Comparison of ENCODE assay signal across 29 cellular contexts in the genomic region with DNA sequence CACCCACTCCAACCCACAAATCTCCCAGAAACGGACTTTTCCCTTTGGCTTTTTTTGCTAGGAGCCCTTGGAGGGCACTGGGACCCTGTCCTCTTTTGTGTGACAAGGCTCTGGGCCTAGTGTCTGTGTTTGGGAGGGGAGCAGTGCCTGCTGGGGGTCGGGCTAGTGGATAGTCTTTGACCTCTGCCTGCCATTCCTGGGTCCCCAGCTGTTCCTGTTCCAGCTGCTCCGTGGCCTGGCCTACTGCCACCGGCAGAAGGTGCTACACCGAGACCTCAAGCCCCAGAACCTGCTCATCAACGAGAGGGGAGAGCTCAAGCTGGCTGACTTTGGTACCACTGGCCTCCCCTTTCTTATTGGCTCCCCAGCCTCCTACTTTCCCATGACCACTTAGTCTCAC.
"Had no signal": no experiment of that assay in that cellular context is flagged by ENCODE, and none has a peak within 500 bp of the region (broad histone marks: within the 10 kb centered on the region; RNA-seq: fewer than 3 reads in every experiment).

No MANE protein-coding gene starts in this region.

- H3K9me3 Mint-ChIP-seq: effector memory CD8-positive, alpha-beta T cell; nephron; neural progenitor cell; stimulated activated effector memory CD8-positive, alpha-beta T cell treated with anti-CD3 and anti-CD28 coated beads, Interleukin-12 subunit alpha, Interleukin-12 subunit beta, amount 100 ng/mL, for 72 hours had no signal

- H3K4me1 ChIP-seq: neural progenitor cell, parathyroid adenoma, prostate gland, thyroid gland had no signal

- H3K4me3 Mint-ChIP-seq: effector memory CD8-positive, alpha-beta T cell; nephron; neural progenitor cell; stimulated activated effector memory CD8-positive, alpha-beta T cell treated with anti-CD3 and anti-CD28 coated beads, Interleukin-12 subunit alpha, Interleukin-12 subunit beta, amount 100 ng/mL, for 72 hours had no signal

- DNase-seq: cortex of kidney; effector memory CD8-positive, alpha-beta T cell; erythroblast; esophagus squamous epithelium; foreskin melanocyte; glutamatergic neuron; heart right ventricle; hippocampal formation; kidney glomerular epithelial cell; left colon; left ventricle myocardium inferior; lower lobe of right lung; stimulated activated CD4-positive, alpha-beta T cell treated with anti-CD3 and anti-CD28 coated beads, Interleukin-2, amount 100 ng/mL, for 24 hours; stimulated activated CD4-positive, alpha-beta T cell treated with anti-CD3 and anti-CD28 coated beads, Interleukin-4, amount 100 ng/mL, for 24 hours; stimulated activated naive CD4-positive, alpha-beta T cell treated with Interleukin-2 at 50 U/mL for 16 hours; stomach; thyroid gland; trophoblast cell had no signal

- H3K36me3 ChIP-seq: prostate gland had no signal

- FAIRE-seq: endometrium, islet of Langerhans, urothelium cell line had no signal

- H3K79me2 ChIP-seq: parathyroid adenoma had no signal

- ATAC-seq: effector memory CD8-positive, alpha-beta T cell; heart right ventricle; left colon; lower lobe of right lung; sciatic nerve; stimulated activated effector memory CD8-positive, alpha-beta T cell treated with anti-CD3 and anti-CD28 coated beads, Interleukin-12 subunit alpha, Interleukin-12 subunit beta, amount 100 ng/mL, for 72 hours had no signal

- H3K4me3 ChIP-seq: esophagus squamous epithelium, heart right ventricle, left ventricle myocardium inferior, lower lobe of right lung, neural progenitor cell, prostate gland, right atrium auricular region, smooth muscle cell, stomach, thyroid gland had no signal

- H3K27ac Mint-ChIP-seq: nephron; neural progenitor cell; stimulated activated effector memory CD8-positive, alpha-beta T cell treated with anti-CD3 and anti-CD28 coated beads, Interleukin-12 subunit alpha, Interleukin-12 subunit beta, amount 100 ng/mL, for 72 hours had no signal

- H3K27me3 Mint-ChIP-seq: effector memory CD8-positive, alpha-beta T cell had no signal

- H3K27me3 ChIP-seq: esophagus squamous epithelium, neural progenitor cell, right atrium auricular region, stomach, thyroid gland had no signal

- H3K9me3 ChIP-seq: esophagus squamous epithelium, heart right ventricle, left ventricle myocardium inferior, lower lobe of right lung, prostate gland, right atrium auricular region, stomach, thyroid gland had no signal

- H3K27ac ChIP-seq: esophagus squamous epithelium, heart right ventricle, left ventricle myocardium inferior, lower lobe of right lung, neural progenitor cell, parathyroid adenoma, prostate gland, right atrium auricular region, stomach, thyroid gland had no signal

- H3K4me2 ChIP-seq: neural progenitor cell, smooth muscle cell had no signal

- H2AFZ ChIP-seq: neural progenitor cell, parathyroid adenoma had no signal
